In genomic region chr16:82061861-82062525, GRCh38 we compare ENCODE assay signal across 8 cellular contexts.
A peak's percentile ranks its signal among the peaks of the same experiment; 100 is the strongest.
DNase-seq lines count a peak whose midpoint lies in the region; ATAC-seq and TF ChIP-seq lines count a peak whose summit lies in the region.

No MANE protein-coding gene starts in this region.

- no peaks in the 10 kb centered on the region for H3K9me2 ChIP-seq in DOHH2 (replicated peaks; ENCODE audit: control insufficient read depth, low read length)

- DNase-seq in astrocyte of the hippocampus (ENCODE audit: low read depth, low spot score) (peak; percentile 23), medulla oblongata (ENCODE audit: extremely low spot score) (peak; percentile 11), NCI-H2081 (lab: John Stamatoyannopoulos, UW) (no peak), dedifferentiated amniotic fluid mesenchymal stem cell (ENCODE audit: extremely low spot score) (no peak)
- DNase-seq in activated effector memory CD4-positive, alpha-beta T cell treated with Interleukin-2 at 50 U/mL for 16 hours = no peak

- H3K27ac ChIP-seq in DOHH2 (ENCODE audit: low read depth, low read length) = no peak overlapping the region

- no peaks in the 10 kb centered on the region for H4K20me1 ChIP-seq in DOHH2 (ENCODE audit: control insufficient read depth, insufficient read depth, low read depth, low read length)

- H3K27me3 ChIP-seq in DOHH2 (ENCODE audit: control insufficient read depth, low read length) = 0 out of 2 replicates have a peak, but pooled peaks cover 3% of the 10 kb centered on the region

- no peaks in the 10 kb centered on the region for H3F3A ChIP-seq in DOHH2 (ENCODE audit: control insufficient read depth, insufficient read depth)

- TF ChIP-seq CTCF in DOHH2 (IDR thresholded peaks at IDR 0.05; ENCODE audit: low read depth, low read length, poor library complexity, severe bottlenecking) = peak; percentile 80

- no peak overlapping the region for H3K4me3 ChIP-seq in DOHH2 (ENCODE audit: low read length)

- no peaks in the 10 kb centered on the region for H3K36me3 ChIP-seq in DOHH2 (ENCODE audit: control insufficient read depth, low read length)

- no peak overlapping the region for H3K4me2 ChIP-seq in DOHH2 (ENCODE audit: low read length)

- H3K4me1 ChIP-seq in DOHH2 (ENCODE audit: control insufficient read depth, low read length) = no peaks in the 10 kb centered on the region

- TF ChIP-seq RAD21 in Ishikawa (IDR thresholded peaks at IDR 0.05; ENCODE audit: low read depth) = peak; percentile 52

- no peaks in the 10 kb centered on the region for H3K9me3 ChIP-seq in DOHH2 (ENCODE audit: control insufficient read depth, insufficient read depth, low read length)

- TF ChIP-seq EP300 in Ishikawa (IDR thresholded peaks at IDR 0.05; ENCODE audit: borderline replicate concordance) = no peak

- ATAC-seq in GM21423 (IDR thresholded peaks at IDR 0.05; ENCODE audit: unreplicated experiment) = no peak

- no peaks in the 10 kb centered on the region for H3K79me2 ChIP-seq in DOHH2 (ENCODE audit: control insufficient read depth, low read length)

TF ChIP-seq in Ishikawa, 13 proteins besides CTCF, POLR2A, EP300 and RAD21:
- TF ChIP-seq YY1 (IDR thresholded peaks at IDR 0.05; ENCODE audit: low read depth) = no peak
- no peak for TF ChIP-seq USF1 (IDR thresholded peaks at IDR 0.05)
- TF ChIP-seq MAX (IDR thresholded peaks at IDR 0.05) = no peak
- TF ChIP-seq REST (IDR thresholded peaks at IDR 0.05; ENCODE audit: low read depth) = no peak

Comparison
In these comparisons a context has a peak if more than half of its experiments do, and no peak if none do; other contexts are left out.
1. DNase-seq: peak in astrocyte of the hippocampus (single experiment) and medulla oblongata (single experiment); none in NCI-H2081 (0 of 2), dedifferentiated amniotic fluid mesenchymal stem cell (single experiment) and activated effector memory CD4-positive, alpha-beta T cell treated with Interleukin-2 at 50 U/mL for 16 hours (single experiment).